ENCODE assay signal across 9 cellular contexts in the genomic region with DNA sequence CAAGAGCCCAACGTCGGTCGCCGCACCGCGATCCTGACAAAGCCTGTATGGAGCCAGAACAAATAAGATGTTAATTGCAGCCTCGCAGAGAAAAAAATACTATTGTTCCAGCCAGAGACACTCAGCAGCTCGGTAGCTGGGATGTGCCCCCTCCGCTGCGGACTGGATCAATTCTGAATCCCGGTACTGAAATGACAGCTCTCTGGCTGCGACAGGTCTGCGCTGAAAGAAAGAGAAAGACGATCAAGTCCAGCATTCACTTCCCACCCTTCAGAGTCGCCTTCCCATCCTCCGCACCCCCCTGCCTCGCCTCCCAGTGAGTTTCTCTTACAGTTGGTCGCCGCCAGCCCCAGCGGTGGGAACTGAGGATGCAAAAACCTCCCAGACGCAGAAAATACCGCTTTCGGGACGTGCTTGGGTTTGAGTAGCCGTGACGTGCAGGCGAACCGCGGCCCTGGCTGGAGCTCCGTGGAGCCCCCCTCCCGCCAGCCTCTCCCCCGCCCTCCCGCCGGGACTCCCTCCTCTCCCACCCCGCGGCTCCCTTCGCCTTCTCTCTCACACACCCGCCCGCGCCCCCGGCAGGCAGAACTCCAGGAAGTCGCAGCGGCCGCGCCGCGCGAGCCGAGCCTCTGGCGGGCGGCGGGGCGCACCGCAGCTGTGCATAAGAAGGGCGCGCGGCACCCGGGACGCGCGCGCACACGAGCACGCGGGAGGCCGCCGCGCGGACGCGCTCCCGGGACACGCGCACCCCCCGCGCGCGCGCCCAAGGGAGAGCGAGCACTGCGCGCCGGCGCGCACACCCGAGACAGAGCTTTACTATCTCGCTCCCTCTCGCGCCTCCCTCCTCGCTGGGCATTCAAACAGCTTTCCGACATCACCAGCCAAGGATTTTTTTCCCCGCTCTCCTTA. TPM values are rescaled to one million over a fixed set of nuclear protein-coding genes. Genes with fewer than 3 reads are reported as not detected.
A peak's percentile ranks its signal among the peaks of the same experiment; 100 is the strongest.
DNase-seq lines count a peak whose midpoint lies in the region; ATAC-seq and TF ChIP-seq lines count a peak whose summit lies in the region.
"Had no signal": no experiment of that assay in that cellular context is flagged by ENCODE, and none has a peak within 500 bp of the region (broad histone marks: within the 10 kb centered on the region; RNA-seq: fewer than 3 reads in every experiment).

A gene (plus strand): TSS at position 780 of the 909 bp plus-strand sequence. CDS start 3,394 bp downstream, outside the sequence.

- peak within 1 kb of the TSS; percentile 68 to 85 (median 70) for H3K4me3 ChIP-seq in esophagus muscularis mucosa
- peak within 1 kb of the TSS; percentile 86 for H3K4me3 ChIP-seq in thoracic aorta

- TF ChIP-seq CTCF in esophagus muscularis mucosa (IDR thresholded peaks at IDR 0.05), result peak in 2 of 3 experiments; percentile 9 to 26
- peak; percentile 26 for TF ChIP-seq CTCF in thoracic aorta (IDR thresholded peaks at IDR 0.05)

- no peak for TF ChIP-seq EP300 in esophagus muscularis mucosa (IDR thresholded peaks at IDR 0.05)

- WGBS in esophagus muscularis mucosa, result 0% methylated on average over 24 of the region's 92 CpGs

- peaks cover 0 to 23% (median 5%) of the 10 kb centered on the region in 4 donors for H3K27me3 ChIP-seq in esophagus muscularis mucosa
- H3K27me3 ChIP-seq in thoracic aorta (replicated peaks; ENCODE audit: insufficient read depth), result no peaks in the 10 kb centered on the region

- intact Hi-C loops in esophagus muscularis mucosa (cut with DNase I), result loop anchor here (5.0 kb wide), 2 partner anchors 143 to 333 kb away; no protein-coding TSS in a partner anchor

- H3K27ac ChIP-seq in esophagus muscularis mucosa (replicated peaks in 1 of 4), result peak within 1 kb of the TSS; percentile 69 to 80 (median 76)
- H3K27ac ChIP-seq in thoracic aorta, result peak within 1 kb of the TSS; percentile 60 to 61

- TF ChIP-seq POLR2A in esophagus muscularis mucosa (IDR thresholded peaks at IDR 0.05; ENCODE audit: low read depth), result no peak

- no peaks in the 10 kb centered on the region for H3K9me3 ChIP-seq in esophagus muscularis mucosa
- no peaks in the 10 kb centered on the region for H3K9me3 ChIP-seq in thoracic aorta

- ATAC-seq in GM19438 (IDR thresholded peaks at IDR 0.05; ENCODE audit: low read depth, unreplicated experiment) (peak; percentile 85), HG03457 (IDR thresholded peaks at IDR 0.05; ENCODE audit: unreplicated experiment) (peak; percentile 80), thoracic aorta (ENCODE audit: insufficient number of reproducible peaks, low FRiP score, low read depth) (peak; percentile 64)

- H3K36me3 ChIP-seq in esophagus muscularis mucosa (no peaks in the 10 kb centered on the region), thoracic aorta (no peaks in the 10 kb centered on the region)

- peaks cover 0 to 28% (median 24%) of the 10 kb centered on the region in 4 donors for H3K4me1 ChIP-seq in esophagus muscularis mucosa
- H3K4me1 ChIP-seq in thoracic aorta (ENCODE audit: control insufficient read depth in 1 of 2, low read depth in 2 of 2), result peaks cover under 1 to 8% of the 10 kb centered on the region in 2 donors

- DNase-seq in CMK (ENCODE audit: low read depth), result peak; percentile 54
- DNase-seq in NCI-H524 (lab: John Stamatoyannopoulos, UW), result peak; percentile 93
- peak; percentile 30 for DNase-seq in activated T-cell treated with anti-CD3 and anti-CD28 coated beads for 48 hours (ENCODE audit: low read depth)
- peak; percentile 94 for DNase-seq in esophagus muscularis mucosa (ENCODE audit: extremely low spot score)
- DNase-seq in middle frontal gyrus (ENCODE audit: extremely low spot score, low spot score), result peak; percentile 90
- peak; percentile 44 for DNase-seq in thoracic aorta (ENCODE audit: low spot score)

RNA-seq across cellular contexts. Expression of the gene that starts here (rescaled TPM):
- total RNA-seq in esophagus muscularis mucosa (1 to 10 TPM; 4.9 to 6.3 (median 5.8) TPM), thoracic aorta (10 to 100 TPM in 1 of 2 donors, 1 to 10 TPM in 1; 2.4 to 10.1 TPM)
- total RNA-seq: T-helper 2 cell treated with Interferon-gamma antibody and Interleukin-4, amounts not matched to agents 100 ng/mL and 5 ng/mL, for 36 hours had no signal

Comparison
In these comparisons a context has a peak if more than half of its experiments do, and no peak if none do; other contexts are left out.
1. Peak in every context shown above with its lines: DNase-seq, ATAC-seq, H3K4me3 ChIP-seq and H3K27ac ChIP-seq.
2. DNase-seq: peak in every context shown above with its lines; median percentile 94 in esophagus muscularis mucosa; 93 in NCI-H524; 90 in middle frontal gyrus; 54 in CMK; 44 in thoracic aorta; 30 in activated T-cell treated with anti-CD3 and anti-CD28 coated beads for 48 hours.